ENCODE assay signal across 29 cellular contexts in genomic region chr5:86008704-86009103, GRCh38.
"Had no signal": no experiment of that assay in that cellular context is flagged by ENCODE, and none has a peak within 500 bp of the region (broad histone marks: within the 10 kb centered on the region; RNA-seq: fewer than 3 reads in every experiment).

No MANE protein-coding gene starts in this region.

- H3K36me3 Mint-ChIP-seq: stimulated activated effector memory CD8-positive, alpha-beta T cell treated with anti-CD3 and anti-CD28 coated beads, Interleukin-12 subunit alpha, Interleukin-12 subunit beta, amount 100 ng/mL, for 72 hours; stimulated activated memory B cell treated with anti-CD40 and anti-IgM and Interleukin-4, amounts not matched to agents 10 μg/mL and 1 μg/mL and 100 μg/mL, for 72 hours; stimulated activated naive B cell treated with anti-CD40 and anti-IgM and Interleukin-4, amounts not matched to agents 10 μg/mL and 1 μg/mL and 100 μg/mL, for 72 hours; type B pancreatic cell had no signal

- H3K4me3 Mint-ChIP-seq: stimulated activated effector memory CD8-positive, alpha-beta T cell treated with anti-CD3 and anti-CD28 coated beads, Interleukin-12 subunit alpha, Interleukin-12 subunit beta, amount 100 ng/mL, for 72 hours; stimulated activated memory B cell treated with anti-CD40 and anti-IgM and Interleukin-4, amounts not matched to agents 10 μg/mL and 1 μg/mL and 100 μg/mL, for 72 hours; stimulated activated naive B cell treated with anti-CD40 and anti-IgM and Interleukin-4, amounts not matched to agents 10 μg/mL and 1 μg/mL and 100 μg/mL, for 72 hours; stimulated activated naive CD8-positive, alpha-beta T cell treated with anti-CD3 and anti-CD28 coated beads, Interleukin-15, amount 100 ng/mL, for 72 hours; stimulated activated naive CD8-positive, alpha-beta T cell treated with anti-CD3 and anti-CD28 coated beads, Interleukin-15, Interleukin-2, amounts not matched to agents 100 ng/mL and 50 ng/mL, for 24 hours; type B pancreatic cell had no signal

- FAIRE-seq: urothelium cell line had no signal

- H3K27me3 Mint-ChIP-seq: stimulated activated memory B cell treated with anti-CD40 and anti-IgM and Interleukin-4, amounts not matched to agents 10 μg/mL and 1 μg/mL and 100 μg/mL, for 72 hours; stimulated activated naive B cell treated with anti-CD40 and anti-IgM and Interleukin-4, amounts not matched to agents 10 μg/mL and 1 μg/mL and 100 μg/mL, for 72 hours; stimulated activated naive CD8-positive, alpha-beta T cell treated with anti-CD3 and anti-CD28 coated beads, Interleukin-15, amount 100 ng/mL, for 72 hours; stimulated activated naive CD8-positive, alpha-beta T cell treated with anti-CD3 and anti-CD28 coated beads, Interleukin-15, Interleukin-2, amounts not matched to agents 100 ng/mL and 50 ng/mL, for 24 hours; type B pancreatic cell had no signal

- H3K36me3 ChIP-seq: stomach, suprapubic skin, thoracic aorta, thyroid gland, tibial artery, tibial nerve, transverse colon, upper lobe of left lung, upper lobe of right lung, uterus, vagina had no signal

- H3K9me3 ChIP-seq: suprapubic skin, testis, thoracic aorta, thyroid gland, tibial artery, transverse colon, upper lobe of right lung, uterus, vagina had no signal

- DNase-seq: stimulated activated CD4-positive, alpha-beta T cell treated with anti-CD3 and anti-CD28 coated beads, Interleukin-2, amount 100 ng/mL, for 48 hours; stimulated activated CD4-positive, alpha-beta T cell treated with anti-CD3 and anti-CD28 coated beads, Interleukin-4, amount 100 ng/mL, for 1 hour; stimulated activated CD4-positive, alpha-beta T cell treated with anti-CD3 and anti-CD28 coated beads, Interleukin-4, amount 100 ng/mL, for 24 hours; stimulated activated CD4-positive, alpha-beta T cell treated with anti-CD3 and anti-CD28 coated beads, Interleukin-4, amount 100 ng/mL, for 4 hours; stimulated activated CD8-positive, alpha-beta memory T cell treated with anti-CD3 and anti-CD28 coated beads, Interleukin-4, amount 100 ng/mL, for 48 hours; stimulated activated naive B cell treated with anti-CD40 and anti-IgM and Interleukin-4, amounts not matched to agents 10 μg/mL and 1 μg/mL and 100 μg/mL, for 72 hours; stimulated activated naive CD4-positive, alpha-beta T cell; stimulated activated naive CD4-positive, alpha-beta T cell treated with Interleukin-2 at 50 U/mL for 16 hours; stimulated activated naive CD8-positive, alpha-beta T cell treated with anti-CD3 and anti-CD28 coated beads, Interleukin-15, amount 100 ng/mL, for 72 hours; stimulated activated naive CD8-positive, alpha-beta T cell treated with anti-CD3 and anti-CD28 coated beads, Interleukin-15, Interleukin-2, amounts not matched to agents 100 U/mL and 50 U/mL, for 24 hours; stomach; substantia nigra; testis; thyroid gland; tibial artery; transverse colon; trophoblast cell; upper lobe of left lung; upper lobe of right lung; uterus had no signal

- H3K4me3 ChIP-seq: stomach, suprapubic skin, testis, thoracic aorta, thyroid gland, tibial artery, tibial nerve, transverse colon, upper lobe of left lung, upper lobe of right lung, uterus, vagina had no signal

- H3K4me1 ChIP-seq: stomach, suprapubic skin, testis, thyroid gland, tibial artery, tibial nerve, transverse colon, upper lobe of left lung, upper lobe of right lung, uterus, vagina had no signal

- H3K4me1 Mint-ChIP-seq: stimulated activated effector memory CD8-positive, alpha-beta T cell treated with anti-CD3 and anti-CD28 coated beads, Interleukin-12 subunit alpha, Interleukin-12 subunit beta, amount 100 ng/mL, for 72 hours; stimulated activated memory B cell treated with anti-CD40 and anti-IgM and Interleukin-4, amounts not matched to agents 10 μg/mL and 1 μg/mL and 100 μg/mL, for 72 hours; stimulated activated naive B cell treated with anti-CD40 and anti-IgM and Interleukin-4, amounts not matched to agents 10 μg/mL and 1 μg/mL and 100 μg/mL, for 72 hours; stimulated activated naive CD8-positive, alpha-beta T cell treated with anti-CD3 and anti-CD28 coated beads, Interleukin-15, amount 100 ng/mL, for 72 hours had no signal

- H3K27ac ChIP-seq: stomach, suprapubic skin, testis, thoracic aorta, thyroid gland, tibial artery, tibial nerve, transverse colon, upper lobe of left lung, upper lobe of right lung, uterus, vagina had no signal

- H3K27me3 ChIP-seq: stomach, suprapubic skin, testis, thyroid gland, tibial artery, tibial nerve, transverse colon, upper lobe of left lung, upper lobe of right lung, uterus, vagina had no signal

- ATAC-seq: stimulated activated effector memory CD8-positive, alpha-beta T cell treated with anti-CD3 and anti-CD28 coated beads, Interleukin-12 subunit alpha, Interleukin-12 subunit beta, amount 100 ng/mL, for 72 hours; stimulated activated memory B cell treated with anti-CD40 and anti-IgM and Interleukin-4, amounts not matched to agents 10 μg/mL and 1 μg/mL and 100 μg/mL, for 72 hours; stimulated activated naive B cell treated with anti-CD40 and anti-IgM and Interleukin-4, amounts not matched to agents 10 μg/mL and 1 μg/mL and 100 μg/mL, for 72 hours; stimulated activated naive CD8-positive, alpha-beta T cell treated with anti-CD3 and anti-CD28 coated beads, Interleukin-15, amount 100 ng/mL, for 72 hours; stimulated activated naive CD8-positive, alpha-beta T cell treated with anti-CD3 and anti-CD28 coated beads, Interleukin-15, Interleukin-2, amounts not matched to agents 100 U/mL and 50 U/mL, for 24 hours; upper lobe of right lung had no signal

- H3K27ac Mint-ChIP-seq: stimulated activated effector memory CD8-positive, alpha-beta T cell treated with anti-CD3 and anti-CD28 coated beads, Interleukin-12 subunit alpha, Interleukin-12 subunit beta, amount 100 ng/mL, for 72 hours; stimulated activated memory B cell treated with anti-CD40 and anti-IgM and Interleukin-4, amounts not matched to agents 10 μg/mL and 1 μg/mL and 100 μg/mL, for 72 hours; stimulated activated naive B cell treated with anti-CD40 and anti-IgM and Interleukin-4, amounts not matched to agents 10 μg/mL and 1 μg/mL and 100 μg/mL, for 72 hours; stimulated activated naive CD8-positive, alpha-beta T cell treated with anti-CD3 and anti-CD28 coated beads, Interleukin-15, amount 100 ng/mL, for 72 hours; stimulated activated naive CD8-positive, alpha-beta T cell treated with anti-CD3 and anti-CD28 coated beads, Interleukin-15, Interleukin-2, amounts not matched to agents 100 ng/mL and 50 ng/mL, for 24 hours; type B pancreatic cell had no signal
